26 cellular contexts compared by ENCODE assay signal in genomic region chr6:27742833-27743573, GRCh38.
"Had no signal": no experiment of that assay in that cellular context is flagged by ENCODE, and none has a peak within 500 bp of the region (broad histone marks: within the 10 kb centered on the region; RNA-seq: fewer than 3 reads in every experiment).

No MANE protein-coding gene starts in this region.

- ATAC-seq: activated naive CD8-positive, alpha-beta T cell treated with anti-CD3 and anti-CD28 coated beads, Interleukin-2, amount 50 U/mL, for 24 hours; body of pancreas; heart right ventricle; left cardiac atrium; mucosa of descending colon; stimulated activated naive B cell treated with anti-CD40 and anti-IgM and Interleukin-4, amounts not matched to agents 10 μg/mL and 1 μg/mL and 100 μg/mL, for 72 hours; T-helper 17 cell had no signal

- DNase-seq: activated CD4-positive, alpha-beta memory T cell treated with anti-CD3 and anti-CD28 coated beads, Interleukin-2, amount 10 ng/mL, durations not matched to agents 7 days and 5 days; activated CD4-positive, alpha-beta T cell treated with anti-CD3 and anti-CD28 coated beads for 48 hours; activated CD4-positive, CD25-positive, alpha-beta regulatory T cell; activated gamma-delta T cell; activated naive CD4-positive, alpha-beta T cell treated with anti-CD3 and anti-CD28 coated beads, Interleukin-2, amount 50 U/mL, for 16 hours; activated naive CD8-positive, alpha-beta T cell treated with anti-CD3 and anti-CD28 coated beads, Interleukin-2, amount 50 U/mL, for 24 hours; anterior cingulate cortex; body of pancreas; heart right ventricle; islet precursor cell; left cardiac atrium; mucosa of descending colon; posterior cingulate gyrus; sigmoid colon; stimulated activated CD4-positive, alpha-beta T cell treated with anti-CD3 and anti-CD28 coated beads, Interleukin-15, amount 100 ng/mL, for 24 hours; stimulated activated CD4-positive, alpha-beta T cell treated with anti-CD3 and anti-CD28 coated beads, Interleukin-2, amount 100 ng/mL, for 48 hours; stimulated activated CD8-positive, alpha-beta memory T cell treated with anti-CD3 and anti-CD28 coated beads, Interleukin-4, amount 100 ng/mL, for 48 hours; stimulated activated naive B cell treated with anti-CD40 and anti-IgM and Interleukin-4, amounts not matched to agents 10 μg/mL and 1 μg/mL and 100 μg/mL, for 72 hours; T-helper 17 cell; testis; trophoblast cell had no signal

- H3K27ac Mint-ChIP-seq: activated CD4-positive, alpha-beta memory T cell treated with anti-CD3 and anti-CD28 coated beads, Interleukin-2, amount 10 ng/mL, durations not matched to agents 7 days and 5 days; activated naive CD8-positive, alpha-beta T cell treated with anti-CD3 and anti-CD28 coated beads, Interleukin-2, amount 50 U/mL, for 24 hours; activated T-helper 1 cell treated with anti-CD3 and anti-CD28 coated beads, Interleukin-12 subunit alpha, Interleukin-12 subunit beta, Interleukin-2, Interleukin-4 antibody, amounts not matched to agents 30 ng/mL and 10 ng/mL and 1 ng/mL, durations not matched to agents 14 hours and 24 hours and 36 hours; memory B cell; stimulated activated naive B cell treated with anti-CD40 and anti-IgM and Interleukin-4, amounts not matched to agents 10 μg/mL and 1 μg/mL and 100 μg/mL, for 72 hours; T-helper 17 cell had no signal

- H3K27ac ChIP-seq: body of pancreas, epithelial cell of prostate, heart right ventricle, sigmoid colon, testis had no signal

- H3K4me3 ChIP-seq: body of pancreas, heart right ventricle, mucosa of descending colon, sigmoid colon, smooth muscle cell had no signal

- H3K9me3 Mint-ChIP-seq: activated CD4-positive, alpha-beta memory T cell treated with anti-CD3 and anti-CD28 coated beads, Interleukin-2, amount 10 ng/mL, durations not matched to agents 7 days and 5 days; activated naive CD8-positive, alpha-beta T cell treated with anti-CD3 and anti-CD28 coated beads, Interleukin-2, amount 50 U/mL, for 24 hours; activated T-helper 1 cell treated with anti-CD3 and anti-CD28 coated beads, Interleukin-12 subunit alpha, Interleukin-12 subunit beta, Interleukin-2, Interleukin-4 antibody, amounts not matched to agents 30 ng/mL and 10 ng/mL and 1 ng/mL, durations not matched to agents 14 hours and 24 hours and 36 hours; memory B cell; neural crest cell; stimulated activated naive B cell treated with anti-CD40 and anti-IgM and Interleukin-4, amounts not matched to agents 10 μg/mL and 1 μg/mL and 100 μg/mL, for 72 hours had no signal

- H3K36me3 Mint-ChIP-seq: memory B cell had no signal

- H3K4me1 ChIP-seq: heart right ventricle, sigmoid colon, testis had no signal

- H3K4me2 ChIP-seq: smooth muscle cell had no signal

- H3K27me3 ChIP-seq: testis had no signal

- H3K4me3 Mint-ChIP-seq: activated CD4-positive, alpha-beta memory T cell treated with anti-CD3 and anti-CD28 coated beads, Interleukin-2, amount 10 ng/mL, durations not matched to agents 7 days and 5 days; activated naive CD8-positive, alpha-beta T cell treated with anti-CD3 and anti-CD28 coated beads, Interleukin-2, amount 50 U/mL, for 24 hours; activated T-helper 1 cell treated with anti-CD3 and anti-CD28 coated beads, Interleukin-12 subunit alpha, Interleukin-12 subunit beta, Interleukin-2, Interleukin-4 antibody, amounts not matched to agents 30 ng/mL and 10 ng/mL and 1 ng/mL, durations not matched to agents 14 hours and 24 hours and 36 hours; memory B cell; neural crest cell; stimulated activated naive B cell treated with anti-CD40 and anti-IgM and Interleukin-4, amounts not matched to agents 10 μg/mL and 1 μg/mL and 100 μg/mL, for 72 hours; T-helper 17 cell had no signal

- H3K36me3 ChIP-seq: heart right ventricle, sigmoid colon had no signal
